Comparison of ENCODE assay signal across 22 cellular contexts in genomic region chr1:103541431-103541830, GRCh38. TPM values are rescaled to one million over a fixed set of nuclear protein-coding genes. Genes with fewer than 3 reads are reported as not detected.
A peak's percentile ranks its signal among the peaks of the same experiment; 100 is the strongest.
DNase-seq lines count a peak whose midpoint lies in the region; ATAC-seq, FAIRE-seq and TF ChIP-seq lines count a peak whose summit lies in the region.
"Had no signal": no experiment of that assay in that cellular context is flagged by ENCODE, and none has a peak within 500 bp of the region (broad histone marks: within the 10 kb centered on the region; RNA-seq: fewer than 3 reads in every experiment).

No MANE protein-coding gene starts in this region.

- no peak overlapping the region for H4K91ac ChIP-seq in mesenchymal stem cell (ENCODE audit: low read length)

- TF ChIP-seq EP300 in HepG2 (IDR thresholded peaks at IDR 0.05; ENCODE audit: low read depth in 2 of 2, low read length in 2 of 2) (no peak), HepG2 (CRISPR knock-in tag; IDR thresholded peaks at IDR 0.05; ENCODE audit: borderline replicate concordance) (no peak)

- in situ Hi-C loops in HepG2 (cut with HindIII; ENCODE audit: extremely low pct_ligation_motif_present, low pct_unique_long_range_greater_than_20kb), result no loop called here

- no peaks in the 10 kb centered on the region for H3K4me1 Mint-ChIP-seq in activated naive CD8-positive, alpha-beta T cell treated with anti-CD3 and anti-CD28 coated beads, Interleukin-2, amount 10 ng/mL, durations not matched to agents 7 days and 5 days
- H3K4me1 Mint-ChIP-seq in activated naive CD8-positive, alpha-beta T cell treated with anti-CD3 and anti-CD28 coated beads, Interleukin-2, amount 50 U/mL, for 24 hours, result no peaks in the 10 kb centered on the region

- no peak overlapping the region for H2BK5ac ChIP-seq in mesenchymal stem cell (ENCODE audit: low read depth, low read length, poor library complexity, severe bottlenecking)

- no peak overlapping the region for H3K4ac ChIP-seq in mesenchymal stem cell (ENCODE audit: low read depth in 1 of 2, low read length in 2 of 2)

- CTCF ChIA-PET in HepG2 (lab: Yijun Ruan, JAX; ENCODE audit: low intra/inter-chr PET ratio, low total read pairs), result no interaction called here

- no TSS peak for BruUV-seq in HepG2 (replicated peaks; lab: Mats Ljungman, UMichigan)

- H3K9me3 Mint-ChIP-seq in activated naive CD8-positive, alpha-beta T cell treated with anti-CD3 and anti-CD28 coated beads, Interleukin-2, amount 10 ng/mL, durations not matched to agents 7 days and 5 days, result no peaks in the 10 kb centered on the region
- no peaks in the 10 kb centered on the region for H3K9me3 Mint-ChIP-seq in activated naive CD8-positive, alpha-beta T cell treated with anti-CD3 and anti-CD28 coated beads, Interleukin-2, amount 50 U/mL, for 24 hours
- H3K9me3 Mint-ChIP-seq: CD4-positive, CD25-positive, alpha-beta regulatory T cell; CD8-positive, alpha-beta memory T cell; HFFc6 had no signal

- intact Hi-C loops in HepG2 (cut with micrococcal nuclease; ENCODE audit: unreplicated experiment), result no loop called here

- H3K27ac ChIP-seq in mesenchymal stem cell (ENCODE audit: low read length, poor library complexity, severe bottlenecking) (no peak overlapping the region), HepG2 (ENCODE audit: extremely low read length, insufficient read depth, low read length) (no peak overlapping the region)

- no peak overlapping the region for H4K8ac ChIP-seq in mesenchymal stem cell (ENCODE audit: low read length)

- no peaks in the 10 kb centered on the region for H3K9me3 ChIP-seq in mesenchymal stem cell (ENCODE audit: control insufficient read depth, low read length)
- H3K9me3 ChIP-seq in HepG2 (ENCODE audit: low read length), result no peaks in the 10 kb centered on the region
- H3K9me3 ChIP-seq: BE2C had no signal

- H3K36me3 Mint-ChIP-seq in activated naive CD8-positive, alpha-beta T cell treated with anti-CD3 and anti-CD28 coated beads, Interleukin-2, amount 10 ng/mL, durations not matched to agents 7 days and 5 days, result peaks cover 29% of the 10 kb centered on the region
- H3K36me3 Mint-ChIP-seq in activated naive CD8-positive, alpha-beta T cell treated with anti-CD3 and anti-CD28 coated beads, Interleukin-2, amount 50 U/mL, for 24 hours (ENCODE audit: low read depth), result peaks cover 56% of the 10 kb centered on the region

- H2BK12ac ChIP-seq in mesenchymal stem cell (ENCODE audit: low read length in 2 of 2), result no peak overlapping the region

- H3K9ac ChIP-seq in mesenchymal stem cell (ENCODE audit: low read length), result no peak overlapping the region
- no peak overlapping the region for H3K9ac ChIP-seq in HepG2 (ENCODE audit: insufficient read depth, low read depth, low read length)

- no peak overlapping the region for H3K4me3 ChIP-seq in mesenchymal stem cell (ENCODE audit: insufficient read depth in 1 of 2, low read depth in 1 of 2, low read length in 2 of 2)
- H3K4me3 ChIP-seq in HepG2 (replicated peaks in 1 of 3; ENCODE audit: insufficient read depth in 1 of 3, low read depth in 2 of 3, low read length in 3 of 3), result no peak overlapping the region
- H3K4me3 ChIP-seq: GM12878 had no signal

- no peak overlapping the region for H2AFZ ChIP-seq in mesenchymal stem cell (ENCODE audit: low read depth, low read length)
- H2AFZ ChIP-seq in HepG2 (ENCODE audit: low read length), result no peak overlapping the region

- peaks cover 5% of the 10 kb centered on the region for H3K79me1 ChIP-seq in mesenchymal stem cell (replicated peaks; ENCODE audit: low read length, poor library complexity, severe bottlenecking)

- no peaks in the 10 kb centered on the region for H3K27me3 Mint-ChIP-seq in activated naive CD8-positive, alpha-beta T cell treated with anti-CD3 and anti-CD28 coated beads, Interleukin-2, amount 10 ng/mL, durations not matched to agents 7 days and 5 days
- no peaks in the 10 kb centered on the region for H3K27me3 Mint-ChIP-seq in activated naive CD8-positive, alpha-beta T cell treated with anti-CD3 and anti-CD28 coated beads, Interleukin-2, amount 50 U/mL, for 24 hours
- H3K27me3 Mint-ChIP-seq: CD4-positive, CD25-positive, alpha-beta regulatory T cell; CD8-positive, alpha-beta memory T cell had no signal

- no peak for FAIRE-seq in HepG2 (lab: Jason Lieb, UNC)

- no peak for DNase-seq in activated naive CD8-positive, alpha-beta T cell treated with anti-CD3 and anti-CD28 coated beads, Interleukin-2, amount 10 ng/mL, durations not matched to agents 7 days and 5 days
- no peak for DNase-seq in activated naive CD8-positive, alpha-beta T cell treated with anti-CD3 and anti-CD28 coated beads, Interleukin-2, amount 50 U/mL, for 24 hours
- DNase-seq in amniotic epithelial cell (ENCODE audit: low read depth) (peak; percentile 57), mesenchymal stem cell (peak; percentile 16), NCI-H2196 treated with DMSO at 0.1 percent for 48 hours (lab: John Stamatoyannopoulos, UW; ENCODE audit: unreplicated experiment) (no peak), HepG2 (ENCODE audit: low spot score) (no peak)
- DNase-seq: BE2C; C1 segment of cervical spinal cord; CD4-positive, CD25-positive, alpha-beta regulatory T cell; CD8-positive, alpha-beta memory T cell; COR-L47; DMS 273 treated with DMSO at 0.1 percent for 48 hours; DMS53; DND-41; EL; GOT3; H7; HFFc6 had no signal

- H2BK15ac ChIP-seq in mesenchymal stem cell (ENCODE audit: low read depth, poor library complexity, severe bottlenecking), result no peak overlapping the region

- WGBS in mesenchymal stem cell, result 90% methylated on average over 1 of the region's 3 CpGs
- 98% methylated on average over 3 of the region's 3 CpGs for WGBS in HepG2 (ENCODE audit: low lambda C conversion rate)

- no peak for TF ChIP-seq CTCF in HepG2 (CRISPR knock-in tag; IDR thresholded peaks at IDR 0.05)

- no peak overlapping the region for H3K18ac ChIP-seq in mesenchymal stem cell (ENCODE audit: low read depth in 1 of 2, low read length in 2 of 2)

- no peak for ATAC-seq in activated naive CD8-positive, alpha-beta T cell treated with anti-CD3 and anti-CD28 coated beads, Interleukin-2, amount 10 ng/mL, durations not matched to agents 7 days and 5 days (ENCODE audit: low read depth)
- no peak for ATAC-seq in activated naive CD8-positive, alpha-beta T cell treated with anti-CD3 and anti-CD28 coated beads, Interleukin-2, amount 50 U/mL, for 24 hours
- ATAC-seq in GM18498 (IDR thresholded peaks at IDR 0.05; ENCODE audit: unreplicated experiment) (no peak), HepG2 (no peak)
- ATAC-seq: GM12878, HCT116 had no signal

- H3K27ac Mint-ChIP-seq in activated naive CD8-positive, alpha-beta T cell treated with anti-CD3 and anti-CD28 coated beads, Interleukin-2, amount 10 ng/mL, durations not matched to agents 7 days and 5 days, result peak overlapping the region; percentile 4
- H3K27ac Mint-ChIP-seq in activated naive CD8-positive, alpha-beta T cell treated with anti-CD3 and anti-CD28 coated beads, Interleukin-2, amount 50 U/mL, for 24 hours, result no peak overlapping the region
- H3K27ac Mint-ChIP-seq: HFFc6 had no signal

- no peak for TF ChIP-seq RAD21 in HepG2 (CRISPR knock-in tag; IDR thresholded peaks at IDR 0.05)

- no peaks in the 10 kb centered on the region for H4K20me1 ChIP-seq in HepG2 (ENCODE audit: insufficient read depth, low read length)

- no peak overlapping the region for H3K23ac ChIP-seq in mesenchymal stem cell (ENCODE audit: low read length in 2 of 2)

- no peak overlapping the region for H3K4me2 ChIP-seq in mesenchymal stem cell (ENCODE audit: low read length, poor library complexity, severe bottlenecking)
- H3K4me2 ChIP-seq in HepG2 (ENCODE audit: low read depth, low read length), result no peak overlapping the region

- POLR2A ChIA-PET in activated naive CD8-positive, alpha-beta T cell treated with anti-CD3 and anti-CD28 coated beads, Interleukin-2, amount 10 ng/mL, durations not matched to agents 7 days and 5 days (lab: Charles Lee), result no interaction called here
- POLR2A ChIA-PET in HepG2 (lab: Yijun Ruan, JAX), result no interaction called here

- H3K14ac ChIP-seq in mesenchymal stem cell (ENCODE audit: low read length in 2 of 2), result no peak overlapping the region

- H2BK120ac ChIP-seq in mesenchymal stem cell (ENCODE audit: low read depth, low read length), result no peak overlapping the region

- no peak for TF ChIP-seq POLR2A in HepG2 (IDR thresholded peaks at IDR 0.05; ENCODE audit: insufficient read depth in 1 of 2, low read depth in 2 of 2, low read length in 2 of 2)

- H3K36me3 ChIP-seq in mesenchymal stem cell (ENCODE audit: control insufficient read depth in 1 of 2, insufficient read depth in 2 of 2, low read depth in 1 of 2, low read length in 2 of 2) (peaks cover 9 to 95% of the 10 kb centered on the region in 2 experiments), HepG2 (replicated peaks in 1 of 2; ENCODE audit: control insufficient read depth in 1 of 2, insufficient read depth in 2 of 2, low read length in 2 of 2) (peaks cover 12 to 49% of the 10 kb centered on the region in 2 experiments)

- H3K27me3 ChIP-seq in mesenchymal stem cell (ENCODE audit: control insufficient read depth in 1 of 2, insufficient read depth in 1 of 2, low read length in 2 of 2) (no peaks in the 10 kb centered on the region), HepG2 (ENCODE audit: control insufficient read depth in 1 of 2, insufficient read depth in 2 of 2, low read length in 2 of 2) (no peaks in the 10 kb centered on the region)
- H3K27me3 ChIP-seq: BE2C had no signal

- no peak overlapping the region for H2AK5ac ChIP-seq in mesenchymal stem cell (ENCODE audit: low read length, severe bottlenecking)

- H3K79me2 ChIP-seq in HepG2 (ENCODE audit: insufficient read depth, low read length), result no peaks in the 10 kb centered on the region

- H3K4me3 Mint-ChIP-seq in activated naive CD8-positive, alpha-beta T cell treated with anti-CD3 and anti-CD28 coated beads, Interleukin-2, amount 10 ng/mL, durations not matched to agents 7 days and 5 days, result no peak overlapping the region
- no peak overlapping the region for H3K4me3 Mint-ChIP-seq in activated naive CD8-positive, alpha-beta T cell treated with anti-CD3 and anti-CD28 coated beads, Interleukin-2, amount 50 U/mL, for 24 hours
- H3K4me3 Mint-ChIP-seq: HFFc6 had no signal

- no peaks in the 10 kb centered on the region for H3K4me1 ChIP-seq in mesenchymal stem cell (ENCODE audit: control insufficient read depth, insufficient read depth, low read depth, low read length)
- no peaks in the 10 kb centered on the region for H3K4me1 ChIP-seq in HepG2 (ENCODE audit: insufficient read depth, low read length)
- H3K4me1 ChIP-seq: BE2C had no signal

RNA-seq across cellular contexts. Expression of gene RNPC3, which starts 15.9 kb away (rescaled TPM):
- total RNA-seq in activated naive CD8-positive, alpha-beta T cell treated with anti-CD3 and anti-CD28 coated beads, Interleukin-2, amount 10 ng/mL, durations not matched to agents 7 days and 5 days, result 10 to 100 TPM; 44.4 to 47.8 TPM
- 17.3 TPM for polyA plus RNA-seq in mesenchymal stem cell (2013, experiment 1 of 2)
- 14.9 TPM for polyA plus RNA-seq in mesenchymal stem cell (2013, experiment 2 of 2)
- total RNA-seq in HepG2 (2016; rRNA removed; fragmentation: Illumina TruSeq; extraction: Trizol), result 4.9 and 9.1 TPM in 2 replicates
- total RNA-seq in HepG2 (2016; cell fraction: cytosol; rRNA removed; fragmentation: Illumina TruSeq; extraction: Trizol; ENCODE audit: low read depth), result 6.1 and 6.2 TPM in 2 replicates
- 4.6 and 8.4 TPM in 2 replicates for total RNA-seq in HepG2 (2016; cell fraction: insoluble cytoplasmic fraction; rRNA removed; fragmentation: Illumina TruSeq; extraction: Trizol)
- total RNA-seq in HepG2 (2016; cell fraction: membrane; rRNA removed; fragmentation: Illumina TruSeq; extraction: Trizol), result 3.5 and 3.8 TPM in 2 replicates
- total RNA-seq in HepG2 (2016; cell fraction: nucleus; rRNA removed; fragmentation: Illumina TruSeq; extraction: Trizol), result 18.3 and 22.2 TPM in 2 replicates
- polyA plus RNA-seq in HepG2 (2011; rRNA removed), result 18.8 and 22.1 TPM in 2 replicates
- polyA plus RNA-seq in HepG2 (2011; cell fraction: cytosol; rRNA removed), result 4.3 and 4.9 TPM in 2 replicates
- polyA plus RNA-seq in HepG2 (2011; cell fraction: nucleus; rRNA removed), result 30.7 and 40.2 TPM in 2 replicates
- 8.7 and 9.4 TPM in 2 replicates for polyA plus RNA-seq in HepG2 (2012)
- 2.1 TPM in 2 replicates for polyA plus RNA-seq in HepG2 (2016; cell fraction: cytosol; fragmentation: Illumina TruSeq; extraction: Trizol; ENCODE audit: low read depth)
- 7.4 and 8.0 TPM in 2 replicates for polyA plus RNA-seq in HepG2 (2016; cell fraction: insoluble cytoplasmic fraction; fragmentation: Illumina TruSeq; extraction: Trizol; ENCODE audit: low read depth)
- polyA plus RNA-seq in HepG2 (2016; cell fraction: membrane; fragmentation: Illumina TruSeq; extraction: Trizol; ENCODE audit: low read depth), result 2.9 and 3.0 TPM in 2 replicates
- 30.2 and 32.3 TPM in 2 replicates for polyA plus RNA-seq in HepG2 (2016; cell fraction: nucleus; fragmentation: Illumina TruSeq; extraction: Trizol; ENCODE audit: insufficient read depth, low read depth)
- polyA minus RNA-seq in HepG2 (2011; rRNA and poly(A)+ RNA removed; ENCODE audit: low replicate concordance), result 9.1 and 23.5 TPM in 2 replicates
- polyA minus RNA-seq in HepG2 (2011; cell fraction: cytosol; rRNA and poly(A)+ RNA removed), result 1.5 and 7.0 TPM in 2 replicates
- polyA minus RNA-seq in HepG2 (2011; cell fraction: nucleus; rRNA and poly(A)+ RNA removed), result 72.6 and 74.3 TPM in 2 replicates

RNA-seq across cellular contexts. Expression of gene AMY2B, which starts 30.0 kb away (rescaled TPM):
- 10 to 100 TPM; 23.3 to 23.5 TPM for total RNA-seq in activated naive CD8-positive, alpha-beta T cell treated with anti-CD3 and anti-CD28 coated beads, Interleukin-2, amount 10 ng/mL, durations not matched to agents 7 days and 5 days
- polyA plus RNA-seq in mesenchymal stem cell (2013, experiment 1 of 2), result 0.77 TPM
- polyA plus RNA-seq in mesenchymal stem cell (2013, experiment 2 of 2), result 0.71 TPM
- total RNA-seq in HepG2 (2016; rRNA removed; fragmentation: Illumina TruSeq; extraction: Trizol), result 0.18 and 1.3 TPM in 2 replicates
- 1.9 and 2.6 TPM in 2 replicates for total RNA-seq in HepG2 (2016; cell fraction: cytosol; rRNA removed; fragmentation: Illumina TruSeq; extraction: Trizol; ENCODE audit: low read depth)
- 0.64 and 1.4 TPM in 2 replicates for total RNA-seq in HepG2 (2016; cell fraction: insoluble cytoplasmic fraction; rRNA removed; fragmentation: Illumina TruSeq; extraction: Trizol)
- 1.1 and 1.8 TPM in 2 replicates for total RNA-seq in HepG2 (2016; cell fraction: membrane; rRNA removed; fragmentation: Illumina TruSeq; extraction: Trizol)
- 2.5 and 3.7 TPM in 2 replicates for total RNA-seq in HepG2 (2016; cell fraction: nucleus; rRNA removed; fragmentation: Illumina TruSeq; extraction: Trizol)
- polyA plus RNA-seq in HepG2 (2011; rRNA removed), result 1.9 and 2.5 TPM in 2 replicates
- 0.13 and 0.17 TPM in 2 replicates for polyA plus RNA-seq in HepG2 (2011; cell fraction: cytosol; rRNA removed)
- 4.5 and 7.6 TPM in 2 replicates for polyA plus RNA-seq in HepG2 (2011; cell fraction: nucleus; rRNA removed)
- 2.3 and 2.6 TPM in 2 replicates for polyA plus RNA-seq in HepG2 (2012)
- polyA plus RNA-seq in HepG2 (2016; cell fraction: cytosol; fragmentation: Illumina TruSeq; extraction: Trizol; ENCODE audit: low read depth), result 0.08 and 0.12 TPM in 2 replicates
- 0.11 and 0.68 TPM in 2 replicates for polyA plus RNA-seq in HepG2 (2016; cell fraction: insoluble cytoplasmic fraction; fragmentation: Illumina TruSeq; extraction: Trizol; ENCODE audit: low read depth)
- 0.06 TPM in 1 of 2 replicates, not detected in the other for polyA plus RNA-seq in HepG2 (2016; cell fraction: membrane; fragmentation: Illumina TruSeq; extraction: Trizol; ENCODE audit: low read depth)
- polyA plus RNA-seq in HepG2 (2016; cell fraction: nucleus; fragmentation: Illumina TruSeq; extraction: Trizol; ENCODE audit: insufficient read depth, low read depth), result 5.2 and 6.5 TPM in 2 replicates
- polyA minus RNA-seq in HepG2 (2011; rRNA and poly(A)+ RNA removed; ENCODE audit: low replicate concordance), result 0.36 and 0.61 TPM in 2 replicates
- not detected in 2 replicates for polyA minus RNA-seq in HepG2 (2011; cell fraction: cytosol; rRNA and poly(A)+ RNA removed)
- polyA minus RNA-seq in HepG2 (2011; cell fraction: nucleus; rRNA and poly(A)+ RNA removed), result 5.4 and 7.0 TPM in 2 replicates
- total RNA-seq: A172 had no signal

Comparison
In these comparisons a context has a peak if more than half of its experiments do, and no peak if none do; other contexts are left out.
1. DNase-seq: peak in amniotic epithelial cell (single experiment) and mesenchymal stem cell (single experiment); none in activated naive CD8-positive, alpha-beta T cell treated with anti-CD3 and anti-CD28 coated beads, Interleukin-2, amount 10 ng/mL, durations not matched to agents 7 days and 5 days (single experiment), activated naive CD8-positive, alpha-beta T cell treated with anti-CD3 and anti-CD28 coated beads, Interleukin-2, amount 50 U/mL, for 24 hours (single experiment), NCI-H2196 treated with DMSO at 0.1 percent for 48 hours (single experiment) and HepG2 (single experiment).
2. RNA of gene AMY2B, which starts 30.0 kb away (total RNA-seq): 23.3 to 23.5 TPM in activated naive CD8-positive, alpha-beta T cell treated with anti-CD3 and anti-CD28 coated beads, Interleukin-2, amount 10 ng/mL, durations not matched to agents 7 days and 5 days; 0.18 to 3.7 TPM in HepG2; every median in the first group is over 4 times any median in the second.